ENCODE assay signal across 27 cellular contexts in the genomic region with DNA sequence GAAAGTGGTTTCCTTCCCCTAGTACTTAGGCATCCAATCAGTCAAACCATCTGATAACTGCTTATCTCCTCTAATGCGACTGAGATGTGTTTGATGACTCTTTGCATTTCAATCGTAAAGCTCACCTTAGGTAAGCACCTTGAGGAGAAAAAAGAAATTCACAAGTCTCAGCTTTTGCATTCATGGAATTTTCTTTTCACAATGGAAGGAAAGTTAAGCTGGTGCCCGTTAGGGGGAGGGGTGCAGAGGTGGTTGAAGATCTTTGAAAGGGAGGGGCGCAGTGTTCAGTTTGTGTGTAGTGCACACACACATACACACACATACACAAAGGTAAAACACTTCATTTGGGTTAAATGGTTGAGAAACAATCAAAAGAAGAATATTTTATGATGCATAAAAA.
"Had no signal": no experiment of that assay in that cellular context is flagged by ENCODE, and none has a peak within 500 bp of the region (broad histone marks: within the 10 kb centered on the region; RNA-seq: fewer than 3 reads in every experiment).

No MANE protein-coding gene starts in this region.

- H3K36me3 Mint-ChIP-seq: activated CD4-positive, alpha-beta memory T cell treated with anti-CD3 and anti-CD28 coated beads for 36 hours; activated CD8-positive, alpha-beta memory T cell treated with anti-CD3 and anti-CD28 coated beads, Interleukin-2, amount 10 ng/mL, durations not matched to agents 7 days and 5 days; activated naive CD4-positive, alpha-beta T cell treated with anti-CD3 and anti-CD28 coated beads, Interleukin-2, amount 10 ng/mL, durations not matched to agents 7 days and 5 days; natural killer cell had no signal

- H3K36me3 ChIP-seq: ascending aorta, breast epithelium, left lung, right lobe of liver, tibial nerve, vagina had no signal

- H3K9me3 ChIP-seq: ascending aorta, breast epithelium, left lung, psoas muscle, right lobe of liver, tibial nerve, vagina had no signal

- DNase-seq: activated CD4-positive, alpha-beta memory T cell treated with anti-CD3 and anti-CD28 coated beads for 36 hours; activated CD4-positive, CD25-positive, alpha-beta regulatory T cell treated with anti-CD3 and anti-CD28 coated beads, Interleukin-2, amount 50 U/mL, for 72 hours; activated CD8-positive, alpha-beta memory T cell treated with anti-CD3 and anti-CD28 coated beads, Interleukin-2, amount 10 ng/mL, durations not matched to agents 7 days and 5 days; activated naive CD4-positive, alpha-beta T cell treated with anti-CD3 and anti-CD28 coated beads, Interleukin-2, amount 10 ng/mL, durations not matched to agents 7 days and 5 days; activated T-cell treated with anti-CD3 and anti-CD28 coated beads, Interleukin-2, amount 50 U/mL, for 1 hour; cerebellar nuclear complex; dermis blood vessel endothelial cell; effector memory CD8-positive, alpha-beta T cell; foreskin melanocyte; left lung; mesenchymal stem cell; natural killer cell; psoas muscle; right lobe of liver; stimulated activated CD4-positive, alpha-beta T cell treated with anti-CD3 and anti-CD28 coated beads, Interleukin-4, amount 100 ng/mL, for 4 hours; stimulated activated CD8-positive, alpha-beta memory T cell treated with anti-CD3 and anti-CD28 coated beads, Interleukin-4, amount 100 ng/mL, for 48 hours; stimulated activated naive CD4-positive, alpha-beta T cell treated with Interleukin-2 at 50 U/mL for 16 hours; substantia nigra; T1000 had no signal

- H3K4me3 Mint-ChIP-seq: activated CD4-positive, alpha-beta memory T cell treated with anti-CD3 and anti-CD28 coated beads for 36 hours; activated CD8-positive, alpha-beta memory T cell treated with anti-CD3 and anti-CD28 coated beads, Interleukin-2, amount 10 ng/mL, durations not matched to agents 7 days and 5 days; activated naive CD4-positive, alpha-beta T cell treated with anti-CD3 and anti-CD28 coated beads, Interleukin-2, amount 10 ng/mL, durations not matched to agents 7 days and 5 days; effector memory CD8-positive, alpha-beta T cell; natural killer cell had no signal

- H3K9me3 Mint-ChIP-seq: activated CD4-positive, alpha-beta memory T cell treated with anti-CD3 and anti-CD28 coated beads for 36 hours; activated naive CD4-positive, alpha-beta T cell treated with anti-CD3 and anti-CD28 coated beads, Interleukin-2, amount 10 ng/mL, durations not matched to agents 7 days and 5 days; activated T-helper 2 cell treated with anti-CD3 and anti-CD28 coated beads, Interferon-gamma antibody, Interleukin-2, Interleukin-4, amounts not matched to agents 10 μg/mL and 5 μg/mL and 100 μg/mL, durations not matched to agents 14 hours and 24 hours and 36 hours; effector memory CD8-positive, alpha-beta T cell; natural killer cell had no signal

- H3K4me1 Mint-ChIP-seq: activated CD8-positive, alpha-beta memory T cell treated with anti-CD3 and anti-CD28 coated beads, Interleukin-2, amount 10 ng/mL, durations not matched to agents 7 days and 5 days; activated naive CD4-positive, alpha-beta T cell treated with anti-CD3 and anti-CD28 coated beads, Interleukin-2, amount 10 ng/mL, durations not matched to agents 7 days and 5 days; natural killer cell had no signal

- H3K27ac ChIP-seq: ascending aorta, breast epithelium, epithelial cell of prostate, left lung, psoas muscle, right lobe of liver, tibial nerve, vagina had no signal

- FAIRE-seq: keratinocyte had no signal

- H3K27me3 Mint-ChIP-seq: activated naive CD4-positive, alpha-beta T cell treated with anti-CD3 and anti-CD28 coated beads, Interleukin-2, amount 10 ng/mL, durations not matched to agents 7 days and 5 days had no signal

- H3K27ac Mint-ChIP-seq: activated CD4-positive, alpha-beta memory T cell treated with anti-CD3 and anti-CD28 coated beads for 36 hours; activated CD8-positive, alpha-beta memory T cell treated with anti-CD3 and anti-CD28 coated beads, Interleukin-2, amount 10 ng/mL, durations not matched to agents 7 days and 5 days; activated naive CD4-positive, alpha-beta T cell treated with anti-CD3 and anti-CD28 coated beads, Interleukin-2, amount 10 ng/mL, durations not matched to agents 7 days and 5 days; activated T-helper 2 cell treated with anti-CD3 and anti-CD28 coated beads, Interferon-gamma antibody, Interleukin-2, Interleukin-4, amounts not matched to agents 10 μg/mL and 5 μg/mL and 100 μg/mL, durations not matched to agents 14 hours and 24 hours and 36 hours; effector memory CD8-positive, alpha-beta T cell; natural killer cell had no signal

- ATAC-seq: activated CD8-positive, alpha-beta memory T cell treated with anti-CD3 and anti-CD28 coated beads, Interleukin-2, amount 10 ng/mL, durations not matched to agents 7 days and 5 days; effector memory CD8-positive, alpha-beta T cell; left lung; natural killer cell; psoas muscle; right lobe of liver had no signal

- H3K27me3 ChIP-seq: ascending aorta, breast epithelium, left lung, right lobe of liver, tibial nerve, vagina had no signal

- H3K4me1 ChIP-seq: ascending aorta, breast epithelium, left lung, psoas muscle, right lobe of liver, tibial nerve, vagina had no signal

- H3K4me3 ChIP-seq: ascending aorta, breast epithelium, left lung, psoas muscle, right lobe of liver, smooth muscle cell, tibial nerve, vagina had no signal
